In the genomic region with DNA sequence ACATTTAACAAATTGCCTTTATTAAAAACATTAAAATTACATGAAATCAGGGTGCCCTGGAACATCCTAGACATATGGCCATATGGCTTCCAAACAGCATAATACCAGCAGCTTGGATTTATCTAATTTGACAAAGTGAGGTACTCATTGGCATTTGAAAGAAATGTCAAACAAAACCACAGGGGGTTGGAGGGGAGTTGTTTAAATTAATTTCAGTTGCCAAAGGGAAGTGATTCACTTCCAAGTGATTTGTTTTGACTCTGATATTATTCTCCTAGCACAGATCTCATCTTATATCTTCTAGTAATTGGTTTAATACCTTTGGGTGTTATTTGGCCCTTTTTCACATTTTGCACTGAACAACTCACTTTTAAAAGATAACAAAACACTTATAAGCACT, we compare ENCODE assay signal across 2 cellular contexts.
TF ChIP-seq lines count a peak whose summit lies in the region.

No MANE protein-coding gene starts in this region.

TF ChIP-seq in SK-N-SH, 30 proteins besides CTCF, POLR2A, EP300 and RAD21 (continued from another document):
- TF ChIP-seq, protein P1, sequence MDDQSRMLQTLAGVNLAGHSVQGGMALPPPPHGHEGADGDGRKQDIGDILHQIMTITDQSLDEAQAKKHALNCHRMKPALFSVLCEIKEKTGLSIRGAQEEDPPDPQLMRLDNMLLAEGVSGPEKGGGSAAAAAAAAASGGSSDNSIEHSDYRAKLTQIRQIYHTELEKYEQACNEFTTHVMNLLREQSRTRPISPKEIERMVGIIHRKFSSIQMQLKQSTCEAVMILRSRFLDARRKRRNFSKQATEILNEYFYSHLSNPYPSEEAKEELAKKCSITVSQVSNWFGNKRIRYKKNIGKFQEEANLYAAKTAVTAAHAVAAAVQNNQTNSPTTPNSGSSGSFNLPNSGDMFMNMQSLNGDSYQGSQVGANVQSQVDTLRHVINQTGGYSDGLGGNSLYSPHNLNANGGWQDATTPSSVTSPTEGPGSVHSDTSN (IDR thresholded peaks at IDR 0.05) = no peak
- TF ChIP-seq FOXJ3 (CRISPR knock-in tag; IDR thresholded peaks at IDR 0.05) (no peak), FOXM1 (IDR thresholded peaks at IDR 0.05; ENCODE audit: low read depth) (no peak), GATA2 (CRISPR knock-in tag; IDR thresholded peaks at IDR 0.05) (no peak)

TF ChIP-seq in SK-N-SH treated with all-trans-retinoic acid at 6 μM for 48 hours, 23 proteins besides CTCF, POLR2A, EP300 and RAD21 (continued from another document):
- TF ChIP-seq, protein P2, sequence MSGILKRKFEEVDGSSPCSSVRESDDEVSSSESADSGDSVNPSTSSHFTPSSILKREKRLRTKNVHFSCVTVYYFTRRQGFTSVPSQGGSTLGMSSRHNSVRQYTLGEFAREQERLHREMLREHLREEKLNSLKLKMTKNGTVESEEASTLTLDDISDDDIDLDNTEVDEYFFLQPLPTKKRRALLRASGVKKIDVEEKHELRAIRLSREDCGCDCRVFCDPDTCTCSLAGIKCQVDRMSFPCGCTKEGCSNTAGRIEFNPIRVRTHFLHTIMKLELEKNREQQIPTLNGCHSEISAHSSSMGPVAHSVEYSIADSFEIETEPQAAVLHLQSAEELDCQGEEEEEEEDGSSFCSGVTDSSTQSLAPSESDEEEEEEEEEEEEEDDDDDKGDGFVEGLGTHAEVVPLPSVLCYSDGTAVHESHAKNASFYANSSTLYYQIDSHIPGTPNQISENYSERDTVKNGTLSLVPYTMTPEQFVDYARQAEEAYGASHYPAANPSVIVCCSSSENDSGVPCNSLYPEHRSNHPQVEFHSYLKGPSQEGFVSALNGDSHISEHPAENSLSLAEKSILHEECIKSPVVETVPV (CRISPR knock-in tag; IDR thresholded peaks at IDR 0.05) = no peak
- no peak for TF ChIP-seq OSR1 (CRISPR knock-in tag; IDR thresholded peaks at IDR 0.05)
- TF ChIP-seq CSDC2 (CRISPR knock-in tag; IDR thresholded peaks at IDR 0.05) = no peak
- TF ChIP-seq BACH2 (CRISPR knock-in tag; IDR thresholded peaks at IDR 0.05; ENCODE audit: borderline replicate concordance) = no peak
TF ChIP-seq in SK-N-SH treated with all-trans-retinoic acid at 6 μM for 48 hours: peak in this region for 0.
